In the genomic region with DNA sequence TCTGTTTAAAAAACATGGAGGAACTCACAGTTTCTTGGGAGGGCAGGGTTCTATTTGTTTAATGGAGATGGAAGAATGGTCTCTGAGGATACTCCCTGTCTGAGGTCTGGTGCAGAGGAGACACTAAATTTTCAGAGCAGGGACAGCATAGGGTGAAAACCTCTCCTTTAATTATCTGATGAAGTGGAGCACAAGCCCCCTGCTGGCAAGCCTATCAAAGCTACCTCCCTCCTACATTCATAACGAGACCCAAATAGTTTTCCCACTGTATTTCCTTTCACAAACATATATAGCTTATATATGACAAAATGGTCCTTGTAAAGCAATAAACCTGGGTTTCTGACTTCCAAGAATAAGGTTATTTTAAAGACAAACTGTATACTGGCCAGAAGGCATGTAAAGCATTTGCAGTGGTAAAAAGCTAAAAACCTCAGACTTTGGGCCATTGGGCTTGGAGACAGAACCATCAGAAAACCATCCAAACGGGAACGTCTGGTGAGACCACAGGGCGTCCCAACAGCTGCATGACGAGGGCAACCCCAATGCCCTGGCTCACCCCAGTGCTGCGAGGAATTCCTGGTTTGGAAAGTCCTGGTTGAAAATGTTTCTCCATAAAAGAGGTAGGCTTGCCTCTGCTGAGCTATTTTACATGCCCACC, we compare ENCODE assay signal across 18 cellular contexts.
DNase-seq lines count a peak whose midpoint lies in the region; ATAC-seq, FAIRE-seq and TF ChIP-seq lines count a peak whose summit lies in the region.
"Had no signal": no experiment of that assay in that cellular context is flagged by ENCODE, and none has a peak within 500 bp of the region (broad histone marks: within the 10 kb centered on the region; RNA-seq: fewer than 3 reads in every experiment).

No MANE protein-coding gene starts in this region.

- H3K4me1 ChIP-seq in OCI-LY7 (ENCODE audit: insufficient read depth, low read length, poor library complexity, severe bottlenecking) (no peaks in the 10 kb centered on the region), endothelial cell of umbilical vein (ENCODE audit: control insufficient read depth, extremely low read depth, insufficient read depth, low read length) (peaks cover 8% of the 10 kb centered on the region)
- H3K4me1 ChIP-seq: tibial nerve had no signal

- H3K9me2 ChIP-seq in OCI-LY7 (ENCODE audit: insufficient read depth, low read length), result no peaks in the 10 kb centered on the region

- H4K20me1 ChIP-seq in OCI-LY7 (ENCODE audit: insufficient read depth, low read length), result no peaks in the 10 kb centered on the region
- no peaks in the 10 kb centered on the region for H4K20me1 ChIP-seq in endothelial cell of umbilical vein (replicated peaks; ENCODE audit: control insufficient read depth, extremely low read depth, insufficient read depth, low read length)

- no peaks in the 10 kb centered on the region for H3K27me3 Mint-ChIP-seq in activated CD8-positive, alpha-beta T cell treated with anti-CD3 and anti-CD28 coated beads, Interleukin-2, amount 10 ng/mL, durations not matched to agents 7 days and 5 days (ENCODE audit: low read depth)
- H3K27me3 Mint-ChIP-seq: progenitor cell of endocrine pancreas had no signal

- DNase-seq in GM06990 (ENCODE audit: extremely low read depth, insufficient read length), result no peak
- no peak for DNase-seq in OCI-LY7 (ENCODE audit: low spot score)
- DNase-seq in endothelial cell of umbilical vein (ENCODE audit: low read depth, low spot score), result no peak
- no peak for DNase-seq in dedifferentiated amniotic fluid mesenchymal stem cell (ENCODE audit: extremely low spot score)
- DNase-seq in DMS114 treated with DMSO at 0.1 percent for 48 hours (lab: John Stamatoyannopoulos, UW; ENCODE audit: unreplicated experiment), result no peak
- no peak for DNase-seq in NCI-H2107 treated with DMSO at 0.1 percent for 48 hours (lab: John Stamatoyannopoulos, UW; ENCODE audit: unreplicated experiment)
- DNase-seq in activated CD8-positive, alpha-beta T cell treated with anti-CD3 and anti-CD28 coated beads, Interleukin-2, amount 10 ng/mL, durations not matched to agents 7 days and 5 days, result no peak
- DNase-seq: activated CD4-positive, alpha-beta T cell treated with anti-CD3 and anti-CD28 coated beads, Interleukin-2, amount 50 U/mL, for 1 hour; AML-193; amygdala; DMS79; foreskin fibroblast; NCI-H187 treated with DMSO at 0.1 percent for 48 hours; NCI-H748 treated with DMSO at 0.1 percent for 48 hours had no signal

- H3K4me3 ChIP-seq in GM06990 (replicated peaks; ENCODE audit: low read depth, low read length), result no peak overlapping the region
- H3K4me3 ChIP-seq in OCI-LY7 (ENCODE audit: low read depth, low read length, poor library complexity, severe bottlenecking), result no peak overlapping the region
- no peak overlapping the region for H3K4me3 ChIP-seq in endothelial cell of umbilical vein (replicated peaks in 1 of 3; ENCODE audit: insufficient read depth in 1 of 3, low read depth in 1 of 3, low read length in 3 of 3)
- H3K4me3 ChIP-seq: tibial nerve had no signal

- H3K79me2 ChIP-seq in OCI-LY7 (ENCODE audit: insufficient read depth, low read depth, low read length), result no peaks in the 10 kb centered on the region
- H3K79me2 ChIP-seq in endothelial cell of umbilical vein (ENCODE audit: control insufficient read depth, insufficient read depth, low read length), result no peaks in the 10 kb centered on the region

- POLR2A ChIA-PET in OCI-LY7 (lab: Charles Lee), result interaction anchor here (0.5 to 0.7 kb wide), 3 partner anchors 241 to 659 kb away, joined by 3 to 4 read pairs (median 3); no protein-coding TSS in a partner anchor
- POLR2A ChIA-PET in endothelial cell of umbilical vein (lab: Charles Lee), result no interaction called here
- POLR2A ChIA-PET in activated CD8-positive, alpha-beta T cell treated with anti-CD3 and anti-CD28 coated beads, Interleukin-2, amount 10 ng/mL, durations not matched to agents 7 days and 5 days (lab: Charles Lee), result no interaction called here

- H3K9me1 ChIP-seq in endothelial cell of umbilical vein (replicated peaks; ENCODE audit: control insufficient read depth, extremely low read depth, insufficient read depth, low read length), result no peaks in the 10 kb centered on the region

- H3K27ac ChIP-seq in 22Rv1 (no peak overlapping the region), OCI-LY7 (ENCODE audit: low read depth, low read length, poor library complexity, severe bottlenecking) (no peak overlapping the region), endothelial cell of umbilical vein (ENCODE audit: insufficient read depth, low read depth, low read length) (no peak overlapping the region)
- H3K27ac ChIP-seq: tibial nerve had no signal

- no peak for FAIRE-seq in endothelial cell of umbilical vein (lab: Jason Lieb, UNC)

- H2AFZ ChIP-seq in OCI-LY7 (ENCODE audit: low read length) (no peak overlapping the region), endothelial cell of umbilical vein (ENCODE audit: low read depth, low read length) (no peak overlapping the region)

- BruUV-seq in OCI-LY7 (replicated peaks; lab: Mats Ljungman, UMichigan) (no TSS peak), endothelial cell of umbilical vein (replicated peaks; lab: Mats Ljungman, UMichigan) (no TSS peak)

- H3K4me3 Mint-ChIP-seq in activated CD8-positive, alpha-beta T cell treated with anti-CD3 and anti-CD28 coated beads, Interleukin-2, amount 10 ng/mL, durations not matched to agents 7 days and 5 days, result no peak overlapping the region
- H3K4me3 Mint-ChIP-seq: activated T-helper 1 cell treated with anti-CD3 and anti-CD28 coated beads, Interleukin-12 subunit alpha, Interleukin-12 subunit beta, Interleukin-2, Interleukin-4 antibody, amounts not matched to agents 30 ng/mL and 10 ng/mL and 1 ng/mL, durations not matched to agents 14 hours and 24 hours and 36 hours had no signal

- H3K9ac ChIP-seq in endothelial cell of umbilical vein (replicated peaks; ENCODE audit: extremely low read depth, insufficient read depth, low read length), result no peak overlapping the region

- no peaks in the 10 kb centered on the region for H3K36me3 Mint-ChIP-seq in activated CD8-positive, alpha-beta T cell treated with anti-CD3 and anti-CD28 coated beads, Interleukin-2, amount 10 ng/mL, durations not matched to agents 7 days and 5 days (ENCODE audit: low read depth)

- TF ChIP-seq CTCF in 22Rv1 (IDR thresholded peaks at IDR 0.05), result 0 out of 2 replicates have a peak, but pooled peaks have one; percentile 11
- TF ChIP-seq CTCF in GM06990 (IDR thresholded peaks at IDR 0.05; ENCODE audit: insufficient read depth, low read length, poor library complexity, severe bottlenecking), result peak; percentile 32
- TF ChIP-seq CTCF in OCI-LY7 (conservative IDR thresholded peaks at IDR 0.05; ENCODE audit: low read length), result peak; percentile 46; the same call in 1 of the 2 replicates
- TF ChIP-seq CTCF in endothelial cell of umbilical vein (IDR thresholded peaks at IDR 0.05; ENCODE audit: extremely low read depth in 1 of 2, insufficient read depth in 1 of 2, low read depth in 1 of 2, low read length in 2 of 2), result peak; percentile 20 to 38

- no peaks in the 10 kb centered on the region for H3K36me3 ChIP-seq in GM06990 (ENCODE audit: control insufficient read depth, insufficient read depth, low read length)
- H3K36me3 ChIP-seq in OCI-LY7 (ENCODE audit: insufficient read depth, low read length), result no peaks in the 10 kb centered on the region
- no peaks in the 10 kb centered on the region for H3K36me3 ChIP-seq in endothelial cell of umbilical vein (ENCODE audit: control insufficient read depth in 2 of 2, extremely low read depth in 1 of 2, insufficient read depth in 2 of 2, low read length in 2 of 2)
- H3K36me3 ChIP-seq: tibial nerve had no signal

- H3K9me3 Mint-ChIP-seq in activated CD8-positive, alpha-beta T cell treated with anti-CD3 and anti-CD28 coated beads, Interleukin-2, amount 10 ng/mL, durations not matched to agents 7 days and 5 days (ENCODE audit: insufficient read depth), result no peaks in the 10 kb centered on the region
- H3K9me3 Mint-ChIP-seq: activated T-helper 1 cell treated with anti-CD3 and anti-CD28 coated beads, Interleukin-12 subunit alpha, Interleukin-12 subunit beta, Interleukin-2, Interleukin-4 antibody, amounts not matched to agents 30 ng/mL and 10 ng/mL and 1 ng/mL, durations not matched to agents 14 hours and 24 hours and 36 hours had no signal

- no peak overlapping the region for H3K27ac Mint-ChIP-seq in activated CD8-positive, alpha-beta T cell treated with anti-CD3 and anti-CD28 coated beads, Interleukin-2, amount 10 ng/mL, durations not matched to agents 7 days and 5 days
- H3K27ac Mint-ChIP-seq: activated T-helper 1 cell treated with anti-CD3 and anti-CD28 coated beads, Interleukin-12 subunit alpha, Interleukin-12 subunit beta, Interleukin-2, Interleukin-4 antibody, amounts not matched to agents 30 ng/mL and 10 ng/mL and 1 ng/mL, durations not matched to agents 14 hours and 24 hours and 36 hours; progenitor cell of endocrine pancreas had no signal

- H3K27me3 ChIP-seq in GM06990 (replicated peaks; ENCODE audit: control insufficient read depth, insufficient read depth, low read length) (no peaks in the 10 kb centered on the region; the same call in 1 of the 2 replicates), endothelial cell of umbilical vein (ENCODE audit: control insufficient read depth in 2 of 2, insufficient read depth in 2 of 2, low read length in 2 of 2) (peaks cover 0 to 2% of the 10 kb centered on the region in 2 experiments)
- H3K27me3 ChIP-seq: tibial nerve had no signal

- TF ChIP-seq POLR2A in endothelial cell of umbilical vein (IDR thresholded peaks at IDR 0.05; ENCODE audit: low read depth, low read length), result no peak

- no peaks in the 10 kb centered on the region for H3K9me3 ChIP-seq in OCI-LY7 (ENCODE audit: low read length)
- H3K9me3 ChIP-seq in endothelial cell of umbilical vein (replicated peaks; ENCODE audit: control insufficient read depth, insufficient read depth, low read length), result no peaks in the 10 kb centered on the region
- H3K9me3 ChIP-seq: tibial nerve had no signal

- no peaks in the 10 kb centered on the region for H3K4me1 Mint-ChIP-seq in activated CD8-positive, alpha-beta T cell treated with anti-CD3 and anti-CD28 coated beads, Interleukin-2, amount 10 ng/mL, durations not matched to agents 7 days and 5 days (ENCODE audit: low read depth)

- intact Hi-C loops in OCI-LY7 (cut with micrococcal nuclease; ENCODE audit: unreplicated experiment), result no loop called here
- intact Hi-C loops in endothelial cell of umbilical vein (cut with micrococcal nuclease), result loop anchor here (1.0 to 10.0 kb wide), 4 partner anchors 37 to 287 kb away; a partner anchor contains a TSS

- CTCF ChIA-PET in OCI-LY7 (lab: Charles Lee; ENCODE audit: unreplicated experiment), result no interaction called here
- CTCF ChIA-PET in endothelial cell of umbilical vein (lab: Charles Lee), result interaction anchor here (0.6 to 4.6 kb wide), 27 partner anchors 11 to 805 kb away, joined by 3 to 88 read pairs (median 4); a partner anchor contains a TSS
- CTCF ChIA-PET in activated CD8-positive, alpha-beta T cell treated with anti-CD3 and anti-CD28 coated beads, Interleukin-2, amount 10 ng/mL, durations not matched to agents 7 days and 5 days (lab: Charles Lee), result no interaction called here

- dilution Hi-C loops in endothelial cell of umbilical vein (cut with MboI; ENCODE audit: extremely low pct_ligation_motif_present, low sequenced_read_pairs), result no loop called here

- H3K4me2 ChIP-seq in OCI-LY7 (ENCODE audit: low read length), result no peak overlapping the region
- no peak overlapping the region for H3K4me2 ChIP-seq in endothelial cell of umbilical vein (ENCODE audit: insufficient read depth, low read length)

- no peak for ATAC-seq in activated CD8-positive, alpha-beta T cell treated with anti-CD3 and anti-CD28 coated beads, Interleukin-2, amount 10 ng/mL, durations not matched to agents 7 days and 5 days
